In the genomic region with DNA sequence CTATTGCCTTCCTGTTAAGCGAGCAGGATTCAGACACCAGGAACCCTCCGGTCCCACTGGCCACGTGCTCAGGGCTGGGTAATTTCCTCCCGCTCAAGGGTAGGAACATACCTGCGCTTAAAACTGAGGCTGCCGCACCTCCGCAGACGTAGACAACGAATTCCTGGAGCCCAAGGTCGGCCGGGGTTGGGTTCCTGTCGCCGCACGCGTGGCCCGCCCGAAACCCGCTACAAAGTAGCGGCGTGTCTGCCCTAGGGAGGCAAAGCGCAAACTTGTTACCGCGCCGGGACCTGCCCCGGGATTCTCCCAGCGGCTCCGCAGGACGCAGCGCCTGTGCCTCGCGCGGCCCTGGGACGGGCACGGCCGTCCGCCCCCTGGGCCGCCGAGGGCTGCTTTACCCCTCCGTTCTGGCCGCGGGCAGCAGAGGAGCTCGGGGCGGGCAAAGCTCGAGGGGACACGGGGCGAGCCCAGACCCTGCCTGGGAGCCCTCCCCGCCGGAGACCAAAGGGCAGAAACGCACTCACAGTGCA, we compare ENCODE assay signal across 9 cellular contexts. TPM values are rescaled to one million over a fixed set of nuclear protein-coding genes. Genes with fewer than 3 reads are reported as not detected.
DNase-seq lines count a peak whose midpoint lies in the region; TF ChIP-seq lines count a peak whose summit lies in the region.
"Had no signal": no experiment of that assay in that cellular context is flagged by ENCODE, and none has a peak within 500 bp of the region (broad histone marks: within the 10 kb centered on the region; RNA-seq: fewer than 3 reads in every experiment).

No MANE protein-coding gene starts in this region.

- H4K8ac ChIP-seq in H9 (replicated peaks; ENCODE audit: insufficient read length, low read depth, low read length): no peak overlapping the region

- no peak overlapping the region for H2BK120ac ChIP-seq in H9 (ENCODE audit: low read depth, low read length, poor library complexity, severe bottlenecking)

- H4K91ac ChIP-seq in H9 (ENCODE audit: insufficient read length, low read depth, low read length): no peak overlapping the region

- H2BK12ac ChIP-seq in H9 (ENCODE audit: insufficient read length, low read depth, low read length): no peak overlapping the region

- H2AFZ ChIP-seq in H9 (ENCODE audit: low read length): no peak overlapping the region

- peak overlapping the region; percentile 74 to 82 for H3K4me3 Mint-ChIP-seq in H9
- H3K4me3 Mint-ChIP-seq in activated naive CD4-positive, alpha-beta T cell treated with anti-CD3 and anti-CD28 coated beads, Interleukin-2, amount 50 U/mL, for 24 hours: peak overlapping the region; percentile 72

- peaks cover 9 to 15% of the 10 kb centered on the region in 2 experiments; a peak in 4 of 5 replicates for H3K9me3 Mint-ChIP-seq in H9
- no peaks in the 10 kb centered on the region for H3K9me3 Mint-ChIP-seq in activated naive CD4-positive, alpha-beta T cell treated with anti-CD3 and anti-CD28 coated beads, Interleukin-2, amount 50 U/mL, for 24 hours

- H3K23ac ChIP-seq in H9 (ENCODE audit: insufficient read length, low read depth, low read length): no peak overlapping the region

- H3K27me3 Mint-ChIP-seq in H9 (ENCODE audit: low read depth): peaks cover 32% of the 10 kb centered on the region
- H3K27me3 Mint-ChIP-seq in activated naive CD4-positive, alpha-beta T cell treated with anti-CD3 and anti-CD28 coated beads, Interleukin-2, amount 50 U/mL, for 24 hours: peaks cover 39% of the 10 kb centered on the region

- H3K18ac ChIP-seq in H9 (ENCODE audit: insufficient read length, low read depth, low read length): no peak overlapping the region

- H3K4me2 ChIP-seq in H9 (ENCODE audit: insufficient read depth, insufficient read length, low read length): peak overlapping the region; percentile 52
- H3K4me2 ChIP-seq: KMS-11 had no signal

- H3K4me1 Mint-ChIP-seq in H9: peaks cover 4% of the 10 kb centered on the region in 2 experiments
- peaks cover 13% of the 10 kb centered on the region for H3K4me1 Mint-ChIP-seq in activated naive CD4-positive, alpha-beta T cell treated with anti-CD3 and anti-CD28 coated beads, Interleukin-2, amount 50 U/mL, for 24 hours

- H3K9ac ChIP-seq in H9 (ENCODE audit: extremely low read depth, insufficient read length, low read length): peak overlapping the region; percentile 3
- H3K9ac ChIP-seq: KMS-11 had no signal

- H3K79me1 ChIP-seq in H9 (ENCODE audit: insufficient read depth, low read depth, low read length, poor library complexity, severe bottlenecking): no peaks in the 10 kb centered on the region

- H3K79me2 ChIP-seq in H9 (ENCODE audit: insufficient read depth, low read length): no peaks in the 10 kb centered on the region

- peak overlapping the region; percentile 55 for H3K14ac ChIP-seq in H9 (ENCODE audit: insufficient read depth, low read length)

- H2BK20ac ChIP-seq in H9 (ENCODE audit: low read depth, low read length, poor library complexity, severe bottlenecking): no peak overlapping the region

- H3K4me1 ChIP-seq in H9 (ENCODE audit: insufficient read depth, low read length) (peaks cover 4% of the 10 kb centered on the region; the same call in 1 of the 2 replicates), left ventricle myocardium inferior (peaks cover 20% of the 10 kb centered on the region)

- H3K36me3 Mint-ChIP-seq in H9 (ENCODE audit: insufficient read depth in 1 of 3, low read depth in 3 of 3): peaks cover 23 to 40% (median 24%) of the 10 kb centered on the region in 3 experiments
- peaks cover 4% of the 10 kb centered on the region for H3K36me3 Mint-ChIP-seq in activated naive CD4-positive, alpha-beta T cell treated with anti-CD3 and anti-CD28 coated beads, Interleukin-2, amount 50 U/mL, for 24 hours

- H3K4ac ChIP-seq in H9 (ENCODE audit: low read depth, low read length): no peak overlapping the region

- H3K27me3 ChIP-seq in H9 (ENCODE audit: insufficient read depth, low read length) (no peaks in the 10 kb centered on the region; the same call in 1 of the 2 replicates), left ventricle myocardium inferior (ENCODE audit: low read depth) (peaks cover 42% of the 10 kb centered on the region)

- H3T11ph ChIP-seq in H9 (ENCODE audit: low read length): no peak overlapping the region

- no peak overlapping the region for H2BK15ac ChIP-seq in H9 (ENCODE audit: low read depth, low read length)

- H4K20me1 ChIP-seq in H9 (ENCODE audit: control insufficient read depth, insufficient read depth, insufficient read length): no peaks in the 10 kb centered on the region

- no peak overlapping the region for H2AK5ac ChIP-seq in H9 (ENCODE audit: insufficient read length, low read length)

- H3K23me2 ChIP-seq in H9 (ENCODE audit: insufficient read length, low read depth, low read length, poor library complexity, severe bottlenecking): no peaks in the 10 kb centered on the region

- peak overlapping the region; percentile 73 for H3K4me3 ChIP-seq in left ventricle myocardium inferior

- H4K5ac ChIP-seq in H9 (ENCODE audit: insufficient read length, low read depth, low read length): no peak overlapping the region

- no peak overlapping the region for H2BK5ac ChIP-seq in H9 (ENCODE audit: insufficient read length, low read length)

- no peaks in the 10 kb centered on the region for H3K36me3 ChIP-seq in left ventricle myocardium inferior

- H3K27ac ChIP-seq in H9 (ENCODE audit: insufficient read length, low read depth, low read length) (no peak overlapping the region), left ventricle myocardium inferior (replicated peaks) (peak overlapping the region; percentile 33)
- H3K27ac ChIP-seq: KMS-11 had no signal

- TF ChIP-seq CTCF in H9 (conservative IDR thresholded peaks at IDR 0.05) (no peak), left ventricle myocardium inferior (IDR thresholded peaks at IDR 0.05; ENCODE audit: borderline replicate concordance) (no peak)

- no peak overlapping the region for H3K56ac ChIP-seq in H9 (ENCODE audit: insufficient read length, low read depth, low read length)

- H3K27ac Mint-ChIP-seq in H9: peak overlapping the region in 1 of 3 experiments; percentile 70; a peak in 2 of 7 replicates
- H3K27ac Mint-ChIP-seq in activated naive CD4-positive, alpha-beta T cell treated with anti-CD3 and anti-CD28 coated beads, Interleukin-2, amount 50 U/mL, for 24 hours: no peak overlapping the region

- H3K9me3 ChIP-seq in H9 (ENCODE audit: control insufficient read depth, low read depth, low read length) (no peaks in the 10 kb centered on the region), left ventricle myocardium inferior (replicated peaks) (no peaks in the 10 kb centered on the region)

- intact Hi-C loops in left ventricle myocardium inferior (cut with micrococcal nuclease): no loop called here

- no CpG with 5 or more reads among the region's 49 CpGs for WGBS in H9 (ENCODE audit: extremely low coverage, insufficient read length, low lambda C conversion rate)

- DNase-seq in H9 (peak; percentile 53), left ventricle myocardium inferior (no peak), retina (peak; percentile 76), NCI-H146 treated with DMSO at 0.1 percent for 48 hours (lab: John Stamatoyannopoulos, UW; ENCODE audit: unreplicated experiment) (no peak), SKM-1 (lab: John Stamatoyannopoulos, UW; ENCODE audit: unreplicated experiment) (no peak), NCI-H2081 (lab: John Stamatoyannopoulos, UW) (no peak), GOT3 (lab: John Stamatoyannopoulos, UW) (no peak)

RNA-seq across cellular contexts. Expression of a gene that starts 0.3 kb away (rescaled TPM):
- total RNA-seq in H9 (2021): 14.4 and 15.5 TPM in 2 replicates
- total RNA-seq in left ventricle myocardium inferior: 3.9 TPM

Comparison
In these comparisons a context has a peak if more than half of its experiments do, and no peak if none do; other contexts are left out.
1. DNase-seq: peak in H9 (single experiment) and retina (single experiment); none in left ventricle myocardium inferior (single experiment), NCI-H146 treated with DMSO at 0.1 percent for 48 hours (single experiment), SKM-1 (single experiment), NCI-H2081 (0 of 2) and GOT3 (single experiment).